Comparison of ENCODE assay signal across 20 cellular contexts in the genomic region with DNA sequence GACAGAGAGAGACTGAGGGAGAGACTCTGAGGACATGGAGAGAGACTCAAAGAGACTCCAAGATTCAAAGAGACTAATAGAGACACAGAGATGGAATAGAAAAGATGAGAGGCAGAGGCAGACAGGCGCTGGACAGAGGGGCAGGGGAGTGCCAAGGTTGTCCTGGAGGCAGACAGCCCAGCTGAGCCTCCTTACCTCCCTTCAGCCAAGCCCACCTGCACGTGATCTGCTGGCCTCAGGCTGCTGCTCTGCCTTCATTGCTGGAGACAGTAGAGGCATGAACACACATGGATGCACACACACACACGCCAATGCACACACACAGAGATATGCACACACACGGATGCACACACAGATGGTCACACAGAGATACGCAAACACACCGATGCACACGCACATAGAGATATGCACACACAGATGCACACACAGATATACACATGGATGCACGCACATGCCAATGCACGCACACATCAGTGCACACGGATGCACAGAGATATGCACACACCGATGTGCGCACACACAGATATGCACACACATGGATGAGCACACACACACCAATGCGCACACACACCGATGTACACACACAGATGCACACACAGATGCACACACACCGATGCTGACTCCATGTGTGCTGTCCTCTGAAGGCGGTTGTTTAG. TPM values are rescaled to one million over a fixed set of nuclear protein-coding genes. Genes with fewer than 3 reads are reported as not detected.
"Had no signal": no experiment of that assay in that cellular context is flagged by ENCODE, and none has a peak within 500 bp of the region (broad histone marks: within the 10 kb centered on the region; RNA-seq: fewer than 3 reads in every experiment).

No MANE protein-coding gene starts in this region.

- H3K36me3 ChIP-seq: cardiac muscle cell, colonic mucosa, gastrocnemius medialis, sigmoid colon, thoracic aorta, vagina had no signal

- H3K9me3 Mint-ChIP-seq: activated naive CD4-positive, alpha-beta T cell treated with anti-CD3 and anti-CD28 coated beads for 36 hours; activated T-helper 1 cell treated with anti-CD3 and anti-CD28 coated beads, Interleukin-12 subunit alpha, Interleukin-12 subunit beta, Interleukin-2, Interleukin-4 antibody, amounts not matched to agents 30 ng/mL and 10 ng/mL and 1 ng/mL, durations not matched to agents 14 hours and 24 hours and 36 hours; neural crest cell had no signal

- H3K4me1 ChIP-seq: colonic mucosa, gastrocnemius medialis, sigmoid colon had no signal

- H3K27ac ChIP-seq: cardiac muscle cell, colonic mucosa, epithelial cell of prostate, gastrocnemius medialis, sigmoid colon, thoracic aorta, vagina had no signal

- DNase-seq: activated CD4-positive, alpha-beta T cell treated with anti-CD3 and anti-CD28 coated beads, Interleukin-2, amount 50 U/mL, for 4 hours; activated naive CD4-positive, alpha-beta T cell treated with anti-CD3 and anti-CD28 coated beads for 36 hours; colonic mucosa; effector memory CD4-positive, alpha-beta T cell; mesendoderm; sigmoid colon; stimulated activated CD4-positive, alpha-beta T cell treated with anti-CD3 and anti-CD28 coated beads, Interleukin-12 subunit alpha, Interleukin-12 subunit beta, amount 100 ng/mL, for 4 hours; stimulated activated naive CD4-positive, alpha-beta T cell treated with Interleukin-2 at 50 U/mL for 16 hours; T-helper 2 cell had no signal

- H3K27ac Mint-ChIP-seq: activated naive CD4-positive, alpha-beta T cell treated with anti-CD3 and anti-CD28 coated beads for 36 hours; activated T-helper 1 cell treated with anti-CD3 and anti-CD28 coated beads, Interleukin-12 subunit alpha, Interleukin-12 subunit beta, Interleukin-2, Interleukin-4 antibody, amounts not matched to agents 30 ng/mL and 10 ng/mL and 1 ng/mL, durations not matched to agents 14 hours and 24 hours and 36 hours had no signal

- H3K4me3 Mint-ChIP-seq: activated naive CD4-positive, alpha-beta T cell treated with anti-CD3 and anti-CD28 coated beads for 36 hours; activated T-helper 1 cell treated with anti-CD3 and anti-CD28 coated beads, Interleukin-12 subunit alpha, Interleukin-12 subunit beta, Interleukin-2, Interleukin-4 antibody, amounts not matched to agents 30 ng/mL and 10 ng/mL and 1 ng/mL, durations not matched to agents 14 hours and 24 hours and 36 hours; neural crest cell had no signal

- ATAC-seq: activated CD4-positive, CD25-positive, alpha-beta regulatory T cell treated with anti-CD3 and anti-CD28 coated beads, Interleukin-2, amount 50 U/mL, for 24 hours; gastrocnemius medialis had no signal

- H3K4me3 ChIP-seq: cardiac muscle cell, colonic mucosa, gastrocnemius medialis, sigmoid colon, thoracic aorta, vagina had no signal

- H3K27me3 ChIP-seq: colonic mucosa, sigmoid colon, vagina had no signal

- H3K9me3 ChIP-seq: colonic mucosa, gastrocnemius medialis, sigmoid colon, thoracic aorta, vagina had no signal

RNA-seq across cellular contexts. Expression of a gene that starts 3.3 kb away (rescaled TPM):
- total RNA-seq: activated naive CD4-positive, alpha-beta T cell treated with anti-CD3 and anti-CD28 coated beads for 36 hours; activated T-helper 1 cell treated with anti-CD3 and anti-CD28 coated beads, Interleukin-12 subunit alpha, Interleukin-12 subunit beta, Interleukin-2, Interleukin-4 antibody, amounts not matched to agents 30 ng/mL and 10 ng/mL and 1 ng/mL, durations not matched to agents 14 hours and 24 hours and 36 hours had no signal

RNA-seq across cellular contexts. Expression of a gene that starts 13.7 kb away (rescaled TPM):
- total RNA-seq: activated T-helper 1 cell treated with anti-CD3 and anti-CD28 coated beads, Interleukin-12 subunit alpha, Interleukin-12 subunit beta, Interleukin-2, Interleukin-4 antibody, amounts not matched to agents 30 ng/mL and 10 ng/mL and 1 ng/mL, durations not matched to agents 14 hours and 24 hours and 36 hours; astrocyte; pulmonary artery endothelial cell; sigmoid colon; thoracic aorta; vagina had no signal

RNA-seq across cellular contexts. Expression of a gene that starts 39.2 kb away (rescaled TPM):
- total RNA-seq: activated naive CD4-positive, alpha-beta T cell treated with anti-CD3 and anti-CD28 coated beads for 36 hours; activated T-helper 1 cell treated with anti-CD3 and anti-CD28 coated beads, Interleukin-12 subunit alpha, Interleukin-12 subunit beta, Interleukin-2, Interleukin-4 antibody, amounts not matched to agents 30 ng/mL and 10 ng/mL and 1 ng/mL, durations not matched to agents 14 hours and 24 hours and 36 hours; astrocyte; cardiac muscle cell; colonic mucosa; gastrocnemius medialis; kidney epithelial cell; neural crest cell; pulmonary artery endothelial cell; sigmoid colon; thoracic aorta; vagina had no signal
